Comparison of ENCODE assay signal across 1 cellular context in the genomic region with DNA sequence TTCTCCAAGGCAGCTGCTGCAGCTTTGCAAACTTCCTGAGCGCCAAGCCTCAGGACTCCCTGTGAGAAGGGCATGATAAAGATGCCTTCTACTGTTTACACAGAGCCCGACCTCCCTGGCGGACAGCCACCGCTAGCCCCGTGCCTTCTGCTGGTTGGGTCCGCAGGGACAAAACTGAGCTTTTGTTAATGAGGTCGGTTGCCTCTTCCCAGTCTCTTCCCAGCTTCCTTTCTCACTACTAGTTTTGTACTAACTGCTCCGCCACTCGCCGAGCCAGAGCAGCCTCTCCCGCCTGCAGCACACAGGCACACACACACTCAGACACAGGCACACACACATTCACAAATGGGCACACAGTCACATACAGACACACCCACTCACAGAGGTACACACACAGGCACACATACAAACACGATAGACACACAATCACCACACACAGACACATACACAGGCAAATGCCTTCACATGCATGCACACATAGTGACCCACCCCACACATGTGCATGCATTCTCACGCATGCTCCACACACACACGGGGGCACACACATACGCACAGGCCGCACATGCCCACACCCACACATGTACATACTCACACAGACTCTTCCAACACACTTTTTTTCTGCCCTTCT.
TF ChIP-seq lines count a peak whose summit lies in the region.

A gene with protein sequence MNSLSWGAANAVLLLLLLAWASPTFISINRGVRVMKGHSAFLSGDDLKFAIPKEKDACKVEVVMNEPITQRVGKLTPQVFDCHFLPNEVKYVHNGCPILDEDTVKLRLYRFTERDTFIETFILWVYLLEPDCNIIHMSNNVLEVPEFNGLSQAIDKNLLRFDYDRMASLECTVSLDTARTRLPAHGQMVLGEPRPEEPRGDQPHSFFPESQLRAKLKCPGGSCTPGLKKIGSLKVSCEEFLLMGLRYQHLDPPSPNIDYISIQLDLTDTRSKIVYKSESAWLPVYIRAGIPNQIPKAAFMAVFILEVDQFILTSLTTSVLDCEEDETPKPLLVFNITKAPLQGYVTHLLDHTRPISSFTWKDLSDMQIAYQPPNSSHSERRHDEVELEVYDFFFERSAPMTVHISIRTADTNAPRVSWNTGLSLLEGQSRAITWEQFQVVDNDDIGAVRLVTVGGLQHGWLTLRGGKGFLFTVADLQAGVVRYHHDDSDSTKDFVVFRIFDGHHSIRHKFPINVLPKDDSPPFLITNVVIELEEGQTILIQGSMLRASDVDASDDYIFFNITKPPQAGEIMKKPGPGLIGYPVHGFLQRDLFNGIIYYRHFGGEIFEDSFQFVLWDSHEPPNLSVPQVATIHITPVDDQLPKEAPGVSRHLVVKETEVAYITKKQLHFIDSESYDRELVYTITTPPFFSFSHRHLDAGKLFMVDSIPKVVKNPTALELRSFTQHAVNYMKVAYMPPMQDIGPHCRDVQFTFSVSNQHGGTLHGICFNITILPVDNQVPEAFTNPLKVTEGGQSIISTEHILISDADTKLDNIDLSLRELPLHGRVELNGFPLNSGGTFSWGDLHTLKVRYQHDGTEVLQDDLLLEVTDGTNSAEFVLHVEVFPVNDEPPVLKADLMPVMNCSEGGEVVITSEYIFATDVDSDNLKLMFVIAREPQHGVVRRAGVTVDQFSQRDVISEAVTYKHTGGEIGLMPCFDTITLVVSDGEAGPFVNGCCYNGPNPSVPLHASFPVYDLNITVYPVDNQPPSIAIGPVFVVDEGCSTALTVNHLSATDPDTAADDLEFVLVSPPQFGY (N-terminal part only) (minus strand): TSS at position 251 of the 628 bp plus-strand sequence. CDS start 41,451 bp downstream, outside the sequence.

TF ChIP-seq in WTC11, 78 proteins besides CTCF, POLR2A, EP300 and RAD21 (continued from another document):
- TF ChIP-seq, protein P1, sequence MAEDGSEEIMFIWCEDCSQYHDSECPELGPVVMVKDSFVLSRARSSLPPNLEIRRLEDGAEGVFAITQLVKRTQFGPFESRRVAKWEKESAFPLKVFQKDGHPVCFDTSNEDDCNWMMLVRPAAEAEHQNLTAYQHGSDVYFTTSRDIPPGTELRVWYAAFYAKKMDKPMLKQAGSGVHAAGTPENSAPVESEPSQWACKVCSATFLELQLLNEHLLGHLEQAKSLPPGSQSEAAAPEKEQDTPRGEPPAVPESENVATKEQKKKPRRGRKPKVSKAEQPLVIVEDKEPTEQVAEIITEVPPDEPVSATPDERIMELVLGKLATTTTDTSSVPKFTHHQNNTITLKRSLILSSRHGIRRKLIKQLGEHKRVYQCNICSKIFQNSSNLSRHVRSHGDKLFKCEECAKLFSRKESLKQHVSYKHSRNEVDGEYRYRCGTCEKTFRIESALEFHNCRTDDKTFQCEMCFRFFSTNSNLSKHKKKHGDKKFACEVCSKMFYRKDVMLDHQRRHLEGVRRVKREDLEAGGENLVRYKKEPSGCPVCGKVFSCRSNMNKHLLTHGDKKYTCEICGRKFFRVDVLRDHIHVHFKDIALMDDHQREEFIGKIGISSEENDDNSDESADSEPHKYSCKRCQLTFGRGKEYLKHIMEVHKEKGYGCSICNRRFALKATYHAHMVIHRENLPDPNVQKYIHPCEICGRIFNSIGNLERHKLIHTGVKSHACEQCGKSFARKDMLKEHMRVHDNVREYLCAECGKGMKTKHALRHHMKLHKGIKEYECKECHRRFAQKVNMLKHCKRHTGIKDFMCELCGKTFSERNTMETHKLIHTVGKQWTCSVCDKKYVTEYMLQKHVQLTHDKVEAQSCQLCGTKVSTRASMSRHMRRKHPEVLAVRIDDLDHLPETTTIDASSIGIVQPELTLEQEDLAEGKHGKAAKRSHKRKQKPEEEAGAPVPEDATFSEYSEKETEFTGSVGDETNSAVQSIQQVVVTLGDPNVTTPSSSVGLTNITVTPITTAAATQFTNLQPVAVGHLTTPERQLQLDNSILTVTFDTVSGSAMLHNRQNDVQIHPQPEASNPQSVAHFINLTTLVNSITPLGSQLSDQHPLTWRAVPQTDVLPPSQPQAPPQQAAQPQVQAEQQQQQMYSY (CRISPR knock-in tag; IDR thresholded peaks at IDR 0.05): no peak
